8 cellular contexts compared by ENCODE assay signal in the genomic region with DNA sequence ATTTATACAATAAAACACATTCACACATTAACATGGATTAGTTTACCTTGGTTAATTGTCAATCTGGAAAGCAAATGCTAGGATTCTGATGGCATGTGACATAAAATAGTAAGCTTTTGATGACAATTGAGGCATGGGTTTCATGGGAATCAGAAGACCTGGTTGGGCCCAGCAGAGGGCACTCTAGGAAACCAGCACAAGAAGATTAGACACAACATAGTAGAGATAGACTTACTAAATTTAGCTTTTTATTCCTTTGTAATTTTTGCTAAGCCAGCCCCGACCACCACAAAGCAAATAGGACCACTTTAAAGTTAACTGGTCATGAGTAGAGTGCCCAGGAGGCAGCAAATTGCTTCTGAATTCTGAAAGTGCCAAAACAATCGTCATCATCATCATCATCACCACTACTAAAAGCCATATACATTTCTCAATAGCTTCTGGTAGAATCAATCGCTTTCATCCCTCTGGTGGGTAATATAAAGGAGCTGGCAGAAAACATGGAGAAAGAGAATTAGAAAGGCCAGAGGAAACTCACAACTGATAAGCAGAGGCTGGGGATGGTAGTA.
DNase-seq lines count a peak whose midpoint lies in the region; ATAC-seq and TF ChIP-seq lines count a peak whose summit lies in the region.

No MANE protein-coding gene starts in this region.

- TF ChIP-seq CTCF in BJ (IDR thresholded peaks at IDR 0.05; ENCODE audit: insufficient read depth, low read depth, low read length) = peak; percentile 39

- H3K36me3 ChIP-seq in BJ (ENCODE audit: control insufficient read depth, insufficient read depth, low read length) = no peaks in the 10 kb centered on the region

- no peak overlapping the region for H3K4me3 Mint-ChIP-seq in activated CD8-positive, alpha-beta memory T cell treated with anti-CD3 and anti-CD28 coated beads, Interleukin-2, amount 10 ng/mL, durations not matched to agents 7 days and 5 days

- no peak for DNase-seq in BJ (ENCODE audit: low read depth)
- peak; percentile 35 for DNase-seq in HCEC 1CT
- peak; percentile 44 for DNase-seq in activated CD8-positive, alpha-beta memory T cell treated with anti-CD3 and anti-CD28 coated beads, Interleukin-2, amount 10 ng/mL, durations not matched to agents 7 days and 5 days
- peak; percentile 19 for DNase-seq in glomerular visceral epithelial cell (ENCODE audit: extremely low spot score)
- peak; percentile 27 for DNase-seq in stimulated activated CD4-positive, alpha-beta T cell treated with anti-CD3 and anti-CD28 coated beads, Interleukin-12 subunit alpha, Interleukin-12 subunit beta, amount 100 ng/mL, for 4 hours
- no peak for DNase-seq in islet precursor cell
- DNase-seq in NCI-H510A (lab: John Stamatoyannopoulos, UW) = no peak
- no peak for DNase-seq in mesenteric fat pad (ENCODE audit: low spot score)

- ATAC-seq in activated CD8-positive, alpha-beta memory T cell treated with anti-CD3 and anti-CD28 coated beads, Interleukin-2, amount 10 ng/mL, durations not matched to agents 7 days and 5 days = peak; percentile 60

- H3K36me3 Mint-ChIP-seq in activated CD8-positive, alpha-beta memory T cell treated with anti-CD3 and anti-CD28 coated beads, Interleukin-2, amount 10 ng/mL, durations not matched to agents 7 days and 5 days = no peaks in the 10 kb centered on the region

- H3K27me3 ChIP-seq in BJ (ENCODE audit: control insufficient read depth, insufficient read depth, low read length) = no peaks in the 10 kb centered on the region

- H3K4me1 Mint-ChIP-seq in activated CD8-positive, alpha-beta memory T cell treated with anti-CD3 and anti-CD28 coated beads, Interleukin-2, amount 10 ng/mL, durations not matched to agents 7 days and 5 days = no peaks in the 10 kb centered on the region

- no peak overlapping the region for H3K27ac Mint-ChIP-seq in activated CD8-positive, alpha-beta memory T cell treated with anti-CD3 and anti-CD28 coated beads, Interleukin-2, amount 10 ng/mL, durations not matched to agents 7 days and 5 days

- H3K4me3 ChIP-seq in BJ (ENCODE audit: low read depth, low read length) = no peak overlapping the region

- CTCF ChIA-PET in BJ (lab: Yijun Ruan, JAX) = interaction anchor here (1.0 to 5.2 kb wide), 5 partner anchors 25 to 200 kb away, joined by 3 to 20 read pairs (median 4); partner anchors contain the start of gene ARRDC3
- CTCF ChIA-PET in activated CD8-positive, alpha-beta memory T cell treated with anti-CD3 and anti-CD28 coated beads, Interleukin-2, amount 10 ng/mL, durations not matched to agents 7 days and 5 days (lab: Charles Lee) = interaction anchor here (0.8 to 10.2 kb wide), 25 partner anchors 10 to 210 kb away, joined by 3 to 163 read pairs (median 4); partner anchors contain the start of gene ARRDC3

- POLR2A ChIA-PET in BJ (lab: Charles Lee) = no interaction called here

- peaks cover 9% of the 10 kb centered on the region for H3K27me3 Mint-ChIP-seq in activated CD8-positive, alpha-beta memory T cell treated with anti-CD3 and anti-CD28 coated beads, Interleukin-2, amount 10 ng/mL, durations not matched to agents 7 days and 5 days

- H3K9me3 Mint-ChIP-seq in activated CD8-positive, alpha-beta memory T cell treated with anti-CD3 and anti-CD28 coated beads, Interleukin-2, amount 10 ng/mL, durations not matched to agents 7 days and 5 days (ENCODE audit: low read depth) = no peaks in the 10 kb centered on the region

Comparison
In these comparisons a context has a peak if more than half of its experiments do, and no peak if none do; other contexts are left out.
1. DNase-seq: peak in HCEC 1CT (single experiment), activated CD8-positive, alpha-beta memory T cell treated with anti-CD3 and anti-CD28 coated beads, Interleukin-2, amount 10 ng/mL, durations not matched to agents 7 days and 5 days (single experiment), glomerular visceral epithelial cell (single experiment) and stimulated activated CD4-positive, alpha-beta T cell treated with anti-CD3 and anti-CD28 coated beads, Interleukin-12 subunit alpha, Interleukin-12 subunit beta, amount 100 ng/mL, for 4 hours (single experiment); none in BJ (single experiment), islet precursor cell (single experiment), NCI-H510A (single experiment) and mesenteric fat pad (single experiment).